ENCODE assay signal across 8 cellular contexts in the genomic region with DNA sequence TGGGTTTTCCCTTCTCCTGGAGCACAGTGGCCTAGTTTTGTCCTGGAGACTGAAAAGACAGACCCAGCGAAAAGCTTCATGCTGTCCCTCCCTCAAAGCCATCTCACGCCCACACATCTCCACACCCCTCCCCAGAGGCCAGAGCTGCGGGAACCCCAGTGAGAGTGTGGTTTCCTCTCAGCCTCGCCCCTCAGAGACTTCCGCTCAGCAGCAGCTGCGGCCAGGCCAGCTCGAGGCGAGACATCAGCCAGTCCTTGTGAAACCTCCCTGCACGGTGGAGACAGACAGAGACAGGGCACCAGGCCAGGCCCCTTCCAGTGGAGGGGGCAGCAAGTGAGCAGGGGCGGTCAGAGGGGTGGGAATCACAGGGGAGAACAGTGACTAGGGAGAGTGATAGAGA.
DNase-seq lines count a peak whose midpoint lies in the region; TF ChIP-seq lines count a peak whose summit lies in the region.

No MANE protein-coding gene starts in this region.

- DNase-seq in GDM1 (lab: John Stamatoyannopoulos, UW) (peak; percentile 90), GOT3 (lab: John Stamatoyannopoulos, UW) (peak; percentile 30), MM.1S (peak; percentile 93), fibroblast of gingiva (ENCODE audit: low read depth) (peak; percentile 45), osteoblast (ENCODE audit: insufficient read length, low spot score, missing footprints) (peak; percentile 96), transverse colon (peak; percentile 79), cerebellar cortex (ENCODE audit: low spot score) (no peak)
- peak in 2 of 3 experiments; percentile 41 to 59 for DNase-seq in activated CD8-positive, alpha-beta memory T cell treated with anti-CD3 and anti-CD28 coated beads for 48 hours (ENCODE audit: low read depth in 2 of 3, low spot score in 2 of 3)

- H3K36me3 ChIP-seq in MM.1S (replicated peaks; ENCODE audit: insufficient read depth, low read length) (no peaks in the 10 kb centered on the region), osteoblast (ENCODE audit: insufficient read depth, low read length) (no peaks in the 10 kb centered on the region), transverse colon (no peaks in the 10 kb centered on the region)

- no peaks in the 10 kb centered on the region for H3K9me2 ChIP-seq in MM.1S (replicated peaks; ENCODE audit: insufficient read depth, low read length)

- peaks cover 24% of the 10 kb centered on the region for H3K4me1 ChIP-seq in MM.1S (ENCODE audit: low read length)
- peaks cover 23% of the 10 kb centered on the region for H3K4me1 ChIP-seq in osteoblast (ENCODE audit: insufficient read depth, low read length)
- peaks cover 0 to 26% (median 12%) of the 10 kb centered on the region in 4 donors for H3K4me1 ChIP-seq in transverse colon

- no peak overlapping the region for H3K9ac ChIP-seq in MM.1S (ENCODE audit: low read length)

- TF ChIP-seq CTCF in MM.1S (IDR thresholded peaks at IDR 0.05; ENCODE audit: low read length) (no peak), osteoblast (IDR thresholded peaks at IDR 0.05; ENCODE audit: extremely low read depth, low read depth, low read length) (no peak), transverse colon (IDR thresholded peaks at IDR 0.05) (no peak)

- H3K27ac ChIP-seq in MM.1S (ENCODE audit: low read length) = no peak overlapping the region
- no peak overlapping the region for H3K27ac ChIP-seq in osteoblast (ENCODE audit: low read depth, low read length)
- peak overlapping the region; percentile 42 to 55 (median 49) for H3K27ac ChIP-seq in transverse colon

- peaks cover 8% of the 10 kb centered on the region; the same call in 1 of the 2 replicates for H3F3A ChIP-seq in MM.1S (ENCODE audit: insufficient read depth, low read length)

- no peaks in the 10 kb centered on the region for H3K9me3 ChIP-seq in MM.1S (replicated peaks; ENCODE audit: insufficient read depth, low read length)
- peaks cover 5% of the 10 kb centered on the region for H3K9me3 ChIP-seq in osteoblast (ENCODE audit: low read depth, low read length)
- no peaks in the 10 kb centered on the region for H3K9me3 ChIP-seq in transverse colon

- H4K20me1 ChIP-seq in MM.1S (ENCODE audit: insufficient read depth, low read length) (0 out of 2 replicates have a peak, but pooled peaks cover 6% of the 10 kb centered on the region), osteoblast (ENCODE audit: insufficient read depth, low read length) (peaks cover 9% of the 10 kb centered on the region)

- H3K79me2 ChIP-seq in MM.1S (ENCODE audit: low read length) (no peaks in the 10 kb centered on the region), osteoblast (ENCODE audit: insufficient read depth, low read length) (no peaks in the 10 kb centered on the region)

- intact Hi-C loops in transverse colon (cut with DNase I; ENCODE audit: low total_unique reads) = no loop called here

- TF ChIP-seq EP300 in transverse colon (IDR thresholded peaks at IDR 0.05; ENCODE audit: low read depth) = no peak

- H3K27me3 ChIP-seq in MM.1S (replicated peaks; ENCODE audit: insufficient read depth, low read length) (peaks cover 80% of the 10 kb centered on the region), osteoblast (ENCODE audit: insufficient read depth, low read length) (peaks cover 25% of the 10 kb centered on the region), transverse colon (peaks cover 8% of the 10 kb centered on the region)

- 48% methylated on average over 10 of the region's 10 CpGs; no CpG with 5 or more reads in 1 of the 2 donors for WGBS in transverse colon (ENCODE audit: low coverage in 1 of 2), 2 donors

- H2AFZ ChIP-seq in MM.1S (ENCODE audit: low read length) = no peak overlapping the region
- no peak overlapping the region for H2AFZ ChIP-seq in osteoblast (ENCODE audit: low read length)

- in situ Hi-C loops in transverse colon (cut with MboI; ENCODE audit: low pct_ligation_motif_present in 1 of 4, low pct_unique_long_range_greater_than_20kb in 1 of 4, low sequenced_read_pairs in 3 of 4) = no loop called here

- H3K4me3 ChIP-seq in MM.1S (ENCODE audit: low read length) = no peak overlapping the region
- peak overlapping the region; percentile 29 for H3K4me3 ChIP-seq in osteoblast (ENCODE audit: insufficient read depth, low read length)
- no peak overlapping the region for H3K4me3 ChIP-seq in transverse colon

- no peak for TF ChIP-seq POLR2A in transverse colon (IDR thresholded peaks at IDR 0.05)

- H3K4me2 ChIP-seq in MM.1S (ENCODE audit: low read depth, low read length) (peak overlapping the region; percentile 37), osteoblast (ENCODE audit: insufficient read depth, low read length) (peak overlapping the region; percentile 62)

Comparison
In these comparisons a context has a peak if more than half of its experiments do, and no peak if none do; other contexts are left out.
1. H3K27ac ChIP-seq: peak in transverse colon (4 of 4); none in MM.1S (single experiment) and osteoblast (single experiment).